8 cellular contexts compared by ENCODE assay signal in genomic region chr4:924107-925096, GRCh38. TPM values are rescaled to one million over a fixed set of nuclear protein-coding genes. Genes with fewer than 3 reads are reported as not detected.
DNase-seq lines count a peak whose midpoint lies in the region; ATAC-seq, FAIRE-seq and TF ChIP-seq lines count a peak whose summit lies in the region.

No MANE protein-coding gene starts in this region.

- H3K56ac ChIP-seq in IMR-90 (ENCODE audit: extremely low read depth, insufficient read depth, low read length), result 0 out of 2 replicates have a peak overlapping the region, but pooled peaks have one; percentile 1

- H3K4me2 ChIP-seq in SK-N-SH (no peak overlapping the region), IMR-90 (ENCODE audit: low read depth, low read length) (no peak overlapping the region)

- no peak overlapping the region for H2AK9ac ChIP-seq in IMR-90 (replicated peaks; ENCODE audit: low read depth, low read length, poor library complexity)

- in situ Hi-C loops in IMR-90 (cut with MboI; ENCODE audit: low sequenced_read_pairs), result no loop called here
- in situ Hi-C loops in gastrocnemius medialis (cut with MboI; ENCODE audit: low sequenced_read_pairs in 4 of 4), result no loop called here

- H2AFZ ChIP-seq in SK-N-SH (ENCODE audit: low read depth), result no peak overlapping the region
- H2AFZ ChIP-seq in IMR-90 (replicated peaks; ENCODE audit: low read length, poor library complexity), result no peak overlapping the region

- ATAC-seq in SK-N-SH treated with all-trans-retinoic acid at 6 μM for 48 hours (no peak), IMR-90 (ENCODE audit: low read depth) (peak; percentile 36; the same call in 1 of the 2 replicates), sciatic nerve (peak; percentile 27), gastrocnemius medialis (no peak), GM18498 (IDR thresholded peaks at IDR 0.05; ENCODE audit: unreplicated experiment) (no peak)

- no TSS peak for BruUV-seq in IMR-90 (replicated peaks; lab: Mats Ljungman, UMichigan)

- dilution Hi-C loops in IMR-90 (cut with HindIII; ENCODE audit: low sequenced_read_pairs, unreplicated experiment), result no loop called here

- intact Hi-C loops in IMR-90 (cut with micrococcal nuclease) (no loop called here), sciatic nerve (cut with DNase I) (no loop called here), gastrocnemius medialis (cut with DNase I; ENCODE audit: low total_unique reads) (no loop called here)

- no peaks in the 10 kb centered on the region for H3K9me3 ChIP-seq in SK-N-SH
- no peaks in the 10 kb centered on the region for H3K9me3 ChIP-seq in IMR-90 (ENCODE audit: control insufficient read depth, insufficient read depth, low read length)
- no peaks in the 10 kb centered on the region for H3K9me3 ChIP-seq in gastrocnemius medialis

- POLR2A ChIA-PET in SK-N-SH (lab: Yijun Ruan, JAX) (interaction anchor here (0.6 kb wide), 1 partner anchor 182 kb away, joined by 3 read pairs; no protein-coding TSS in a partner anchor), IMR-90 (lab: Charles Lee; ENCODE audit: unreplicated experiment) (no interaction called here)

- H3K27ac ChIP-seq in SK-N-SH (ENCODE audit: low read depth in 2 of 2, low read length in 1 of 2) (no peak overlapping the region), IMR-90 (ENCODE audit: insufficient read depth, low read length) (no peak overlapping the region), gastrocnemius medialis (no peak overlapping the region)

- peaks cover 16% of the 10 kb centered on the region for H3K9me1 ChIP-seq in IMR-90 (ENCODE audit: insufficient read depth, low read length)

- TF ChIP-seq RAD21 in SK-N-SH (IDR thresholded peaks at IDR 0.05; ENCODE audit: low read length) (no peak), IMR-90 (IDR thresholded peaks at IDR 0.05; ENCODE audit: low read length) (no peak)

- no peaks in the 10 kb centered on the region for H3F3A ChIP-seq in SK-N-SH (replicated peaks; ENCODE audit: insufficient read depth)

- H3K4me3 ChIP-seq in SK-N-SH (ENCODE audit: low read depth in 2 of 2, low read length in 1 of 2) (no peak overlapping the region), IMR-90 (ENCODE audit: insufficient read depth, low read depth, low read length) (no peak overlapping the region), bronchial epithelial cell (ENCODE audit: low read depth, low read length) (no peak overlapping the region), gastrocnemius medialis (no peak overlapping the region)

- H3K36me3 ChIP-seq in SK-N-SH (replicated peaks in 1 of 2; ENCODE audit: control insufficient read depth in 1 of 2, insufficient read depth in 2 of 2, low read length in 1 of 2) (no peaks in the 10 kb centered on the region), IMR-90 (ENCODE audit: control insufficient read depth, insufficient read depth, low read length) (peaks cover 7% of the 10 kb centered on the region; the same call in 1 of the 2 replicates), bronchial epithelial cell (ENCODE audit: control insufficient read depth, insufficient read depth, low read length) (peaks cover 9% of the 10 kb centered on the region), gastrocnemius medialis (no peaks in the 10 kb centered on the region)

- H3K9me2 ChIP-seq in SK-N-SH, result no peaks in the 10 kb centered on the region

- H2AK5ac ChIP-seq in IMR-90 (ENCODE audit: low read depth, low read length), result no peak overlapping the region; the same call in 1 of the 2 replicates

- H3K79me2 ChIP-seq in SK-N-SH (ENCODE audit: insufficient read depth), result peaks cover 89% of the 10 kb centered on the region

- H3K79me1 ChIP-seq in IMR-90 (ENCODE audit: low read depth in 1 of 2, low read length in 2 of 2), result peaks cover 13 to 77% of the 10 kb centered on the region in 2 experiments

- no peak for FAIRE-seq in bronchial epithelial cell (lab: Jason Lieb, UNC)

- H2BK5ac ChIP-seq in IMR-90 (ENCODE audit: low read depth, low read length, poor library complexity, severe bottlenecking), result no peak overlapping the region

- no peak overlapping the region for H2BK20ac ChIP-seq in IMR-90 (ENCODE audit: low read depth, low read length)

- H3K4ac ChIP-seq in IMR-90 (ENCODE audit: low read depth, low read length), result no peak overlapping the region

- 79% methylated on average over 18 of the region's 18 CpGs for WGBS in SK-N-SH (ENCODE audit: low lambda C conversion rate)
- 91% methylated on average over 4 of the region's 18 CpGs; no CpG with 5 or more reads in 1 of the 2 experiments for WGBS in IMR-90 (ENCODE audit: extremely low coverage in 2 of 2, insufficient read length in 1 of 2), 2 experiments

- H3K9ac ChIP-seq in SK-N-SH, result no peak overlapping the region
- H3K9ac ChIP-seq in IMR-90 (ENCODE audit: low read depth, low read length), result no peak overlapping the region

- CTCF ChIA-PET in SK-N-SH (lab: Yijun Ruan, JAX), result no interaction called here
- CTCF ChIA-PET in IMR-90 (lab: Yijun Ruan, JAX), result no interaction called here

- H2BK120ac ChIP-seq in IMR-90 (ENCODE audit: low read depth, low read length), result no peak overlapping the region

- H4K20me1 ChIP-seq in SK-N-SH (ENCODE audit: insufficient read depth) (peaks cover 62% of the 10 kb centered on the region), IMR-90 (ENCODE audit: insufficient read depth, low read length) (peaks cover 84% of the 10 kb centered on the region)

- H3K18ac ChIP-seq in IMR-90 (ENCODE audit: low read depth, low read length), result no peak overlapping the region

- no peak for TF ChIP-seq CTCF in SK-N-SH (IDR thresholded peaks at IDR 0.05)
- no peak for TF ChIP-seq CTCF in IMR-90 (conservative IDR thresholded peaks at IDR 0.05; ENCODE audit: low read depth, low read length)
- TF ChIP-seq CTCF in bronchial epithelial cell (IDR thresholded peaks at IDR 0.05; ENCODE audit: insufficient read depth, low read length, severe bottlenecking), result no peak
- no peak for TF ChIP-seq CTCF in gastrocnemius medialis (IDR thresholded peaks at IDR 0.05 in 4 of 5, conservative IDR thresholded peaks at IDR 0.05 in 1 of 5)

- H3K23ac ChIP-seq in IMR-90 (ENCODE audit: low read depth, low read length), result peak overlapping the region; percentile 74; the same call in 1 of the 2 replicates

- no peak overlapping the region for H4K5ac ChIP-seq in IMR-90 (ENCODE audit: low read depth, low read length)

- TF ChIP-seq EP300 in SK-N-SH (IDR thresholded peaks at IDR 0.05; ENCODE audit: borderline replicate concordance in 1 of 2, low read depth in 1 of 2, low read length in 1 of 2), result no peak

- H4K91ac ChIP-seq in IMR-90 (ENCODE audit: insufficient read depth, low read depth, low read length), result no peak overlapping the region

- H3K27me3 ChIP-seq in SK-N-SH (ENCODE audit: insufficient read depth), result no peaks in the 10 kb centered on the region
- H3K27me3 ChIP-seq in IMR-90 (ENCODE audit: control insufficient read depth, insufficient read depth, low read length), result no peaks in the 10 kb centered on the region
- no peaks in the 10 kb centered on the region for H3K27me3 ChIP-seq in bronchial epithelial cell (ENCODE audit: control insufficient read depth, insufficient read depth, low read length)
- no peaks in the 10 kb centered on the region for H3K27me3 ChIP-seq in gastrocnemius medialis

- H2BK15ac ChIP-seq in IMR-90 (ENCODE audit: low read depth, low read length), result no peak overlapping the region

- no peak overlapping the region for H4K8ac ChIP-seq in IMR-90 (ENCODE audit: low read depth in 2 of 2, low read length in 2 of 2)

- H3K4me1 ChIP-seq in SK-N-SH (ENCODE audit: control insufficient read depth in 1 of 2, insufficient read depth in 2 of 2, low read depth in 1 of 2, low read length in 1 of 2) (peaks cover 0 to 2% of the 10 kb centered on the region in 2 experiments; a peak in 1 of 4 replicates), IMR-90 (ENCODE audit: control insufficient read depth, insufficient read depth, low read length) (peaks cover 12% of the 10 kb centered on the region), gastrocnemius medialis (peaks cover 5 to 6% of the 10 kb centered on the region in 2 donors)

- TF ChIP-seq POLR2A in IMR-90 (IDR thresholded peaks at IDR 0.05; ENCODE audit: low read depth, low read length) (no peak), gastrocnemius medialis (IDR thresholded peaks at IDR 0.05) (no peak)

- H3K14ac ChIP-seq in IMR-90 (replicated peaks; ENCODE audit: low read depth, low read length), result peak overlapping the region; percentile 55; the same call in 1 of the 2 replicates

- DNase-seq in SK-N-SH (peak; percentile 46), IMR-90 (peak; percentile 78), bronchial epithelial cell (ENCODE audit: low read depth) (peak; percentile 37), sciatic nerve (ENCODE audit: low spot score) (no peak), gastrocnemius medialis (no peak), NCI-H446 treated with DMSO at 0.1 percent for 48 hours (lab: John Stamatoyannopoulos, UW) (no peak)

TF ChIP-seq in SK-N-SH treated with all-trans-retinoic acid at 6 μM for 48 hours, 23 proteins besides CTCF, POLR2A, EP300 and RAD21:
- no peak for TF ChIP-seq RARB (CRISPR knock-in tag; IDR thresholded peaks at IDR 0.05)

RNA-seq across cellular contexts. Expression of gene GAK, which starts 7.7 kb away (rescaled TPM):
- polyA plus RNA-seq in SK-N-SH (2012; rRNA removed), result 35.9 and 36.1 TPM in 2 replicates
- polyA plus RNA-seq in SK-N-SH (2012; cell fraction: cytosol; rRNA removed), result 11.0 and 18.2 TPM in 2 replicates
- polyA plus RNA-seq in SK-N-SH (2012; cell fraction: nucleus; rRNA removed), result 131 and 150 TPM in 2 replicates
- total RNA-seq in IMR-90 (2012; rRNA removed), result 34.4 and 133 TPM in 2 replicates
- polyA plus RNA-seq in IMR-90 (2012; rRNA removed), result 44.6 and 45.1 TPM in 2 replicates
- 43.3 and 53.2 TPM in 2 replicates for polyA plus RNA-seq in IMR-90 (2012; cell fraction: cytosol; rRNA removed)
- 185 and 307 TPM in 2 replicates for polyA plus RNA-seq in IMR-90 (2012; cell fraction: nucleus; rRNA removed; ENCODE audit: low replicate concordance)
- 52.9 and 77.1 TPM in 2 replicates for total RNA-seq in bronchial epithelial cell
- 96.6 TPM for total RNA-seq in sciatic nerve
- 10 to 100 TPM; 34.9 to 48.3 (median 44.5) TPM for total RNA-seq in gastrocnemius medialis

RNA-seq across cellular contexts. Expression of gene TMEM175, which starts 7.9 kb away (rescaled TPM):
- polyA plus RNA-seq in SK-N-SH (2012; rRNA removed) (43.1 and 54.2 TPM in 2 replicates), IMR-90 (2012; rRNA removed) (41.9 and 47.4 TPM in 2 replicates)
- 12.9 and 16.8 TPM in 2 replicates for polyA plus RNA-seq in SK-N-SH (2012; cell fraction: cytosol; rRNA removed)
- 280 and 427 TPM in 2 replicates for polyA plus RNA-seq in SK-N-SH (2012; cell fraction: nucleus; rRNA removed)
- total RNA-seq in IMR-90 (2012; rRNA removed) (7.7 and 9.2 TPM in 2 replicates), bronchial epithelial cell (3.4 and 10.9 TPM in 2 replicates), sciatic nerve (26.8 TPM), gastrocnemius medialis (10 to 100 TPM; 15.3 to 29.6 (median 20.8) TPM)
- 39.3 and 51.6 TPM in 2 replicates for polyA plus RNA-seq in IMR-90 (2012; cell fraction: cytosol; rRNA removed)
- polyA plus RNA-seq in IMR-90 (2012; cell fraction: nucleus; rRNA removed; ENCODE audit: low replicate concordance), result 415 and 679 TPM in 2 replicates

RNA-seq across cellular contexts. Expression of gene DGKQ, which starts 49.0 kb away (rescaled TPM):
- 10.9 and 11.5 TPM in 2 replicates for polyA plus RNA-seq in SK-N-SH (2012; rRNA removed)
- polyA plus RNA-seq in SK-N-SH (2012; cell fraction: cytosol; rRNA removed), result 3.3 and 6.8 TPM in 2 replicates
- polyA plus RNA-seq in SK-N-SH (2012; cell fraction: nucleus; rRNA removed), result 50.0 and 64.3 TPM in 2 replicates
- 4.3 and 4.4 TPM in 2 replicates for total RNA-seq in IMR-90 (2012; rRNA removed)
- polyA plus RNA-seq in IMR-90 (2012; rRNA removed), result 15.6 and 17.4 TPM in 2 replicates
- polyA plus RNA-seq in IMR-90 (2012; cell fraction: cytosol; rRNA removed), result 10.0 and 14.6 TPM in 2 replicates
- polyA plus RNA-seq in IMR-90 (2012; cell fraction: nucleus; rRNA removed; ENCODE audit: low replicate concordance), result 58.0 and 149 TPM in 2 replicates
- total RNA-seq in bronchial epithelial cell, result 17.9 and 24.8 TPM in 2 replicates
- 9.6 TPM for total RNA-seq in sciatic nerve
- total RNA-seq in gastrocnemius medialis, result 1 to 10 TPM; 3.2 to 5.2 (median 4.5) TPM

Comparison
In these comparisons a context has a peak if more than half of its experiments do, and no peak if none do; other contexts are left out.
1. DNase-seq: peak in SK-N-SH (single experiment), IMR-90 (single experiment) and bronchial epithelial cell (single experiment); none in sciatic nerve (single experiment), gastrocnemius medialis (0 of 2) and NCI-H446 treated with DMSO at 0.1 percent for 48 hours (single experiment).
2. ATAC-seq: peak in IMR-90 (single experiment) and sciatic nerve (single experiment); none in SK-N-SH treated with all-trans-retinoic acid at 6 μM for 48 hours (single experiment), gastrocnemius medialis (0 of 2) and GM18498 (single experiment).